ENCODE assay signal across 3 cellular contexts in genomic region chr17:20516986-20517385, GRCh38. TPM values are rescaled to one million over a fixed set of nuclear protein-coding genes. Genes with fewer than 3 reads are reported as not detected.
"Had no signal": no experiment of that assay in that cellular context is flagged by ENCODE, and none has a peak within 500 bp of the region (broad histone marks: within the 10 kb centered on the region; RNA-seq: fewer than 3 reads in every experiment).

No MANE protein-coding gene starts in this region.

RNA-seq across cellular contexts. Expression of gene LGALS9B, which starts 49.6 kb away (rescaled TPM):
- total RNA-seq: LHCN-M2, M059J, MCF 10A had no signal
